ENCODE assay signal across 1 cellular context in the genomic region with DNA sequence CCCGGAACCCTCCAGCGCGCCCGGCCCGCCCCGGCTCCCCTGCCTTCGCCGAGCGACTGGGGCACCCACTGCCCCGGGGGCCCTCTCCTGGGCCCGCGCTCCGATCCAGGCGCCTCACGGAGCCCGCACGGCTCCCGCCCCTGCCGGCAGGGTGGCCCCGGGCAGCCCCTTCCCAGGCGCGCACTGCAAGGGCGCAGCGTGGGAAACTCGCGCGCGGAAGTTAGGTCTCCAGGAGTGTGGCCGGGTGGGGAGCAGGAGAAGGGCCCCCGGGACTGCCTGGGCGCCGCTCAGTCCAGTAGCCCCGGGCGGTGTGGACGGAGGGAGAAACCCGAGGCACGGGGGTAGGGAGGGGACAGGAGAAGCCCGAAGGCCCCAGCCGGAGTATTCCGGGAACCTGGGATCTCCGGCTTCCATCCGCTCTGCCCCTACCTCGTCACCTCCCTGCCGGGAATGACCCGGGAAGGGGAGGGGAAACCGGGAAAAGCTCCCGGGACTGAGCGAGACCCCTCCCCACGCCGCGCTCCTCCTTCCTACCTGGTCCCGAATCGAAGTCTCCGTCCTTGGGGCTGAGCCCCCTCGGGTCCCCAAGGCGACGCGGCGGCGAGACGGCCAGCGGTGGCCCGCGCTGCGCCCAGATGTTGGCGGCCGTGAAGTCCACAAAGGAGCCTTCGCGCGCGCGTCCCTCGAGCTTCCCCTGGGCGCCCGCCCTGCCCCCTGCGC.
A peak's percentile ranks its signal among the peaks of the same experiment; 100 is the strongest.
TF ChIP-seq lines count a peak whose summit lies in the region.

No MANE protein-coding gene starts in this region.

TF ChIP-seq in HepG2, 621 proteins besides CTCF, POLR2A, EP300 and RAD21 (continued from another document):
- TF ChIP-seq, protein P1, sequence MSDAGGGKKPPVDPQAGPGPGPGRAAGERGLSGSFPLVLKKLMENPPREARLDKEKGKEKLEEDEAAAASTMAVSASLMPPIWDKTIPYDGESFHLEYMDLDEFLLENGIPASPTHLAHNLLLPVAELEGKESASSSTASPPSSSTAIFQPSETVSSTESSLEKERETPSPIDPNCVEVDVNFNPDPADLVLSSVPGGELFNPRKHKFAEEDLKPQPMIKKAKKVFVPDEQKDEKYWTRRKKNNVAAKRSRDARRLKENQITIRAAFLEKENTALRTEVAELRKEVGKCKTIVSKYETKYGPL (CRISPR knock-in tag; IDR thresholded peaks at IDR 0.05), result no peak
- TF ChIP-seq, protein P2, sequence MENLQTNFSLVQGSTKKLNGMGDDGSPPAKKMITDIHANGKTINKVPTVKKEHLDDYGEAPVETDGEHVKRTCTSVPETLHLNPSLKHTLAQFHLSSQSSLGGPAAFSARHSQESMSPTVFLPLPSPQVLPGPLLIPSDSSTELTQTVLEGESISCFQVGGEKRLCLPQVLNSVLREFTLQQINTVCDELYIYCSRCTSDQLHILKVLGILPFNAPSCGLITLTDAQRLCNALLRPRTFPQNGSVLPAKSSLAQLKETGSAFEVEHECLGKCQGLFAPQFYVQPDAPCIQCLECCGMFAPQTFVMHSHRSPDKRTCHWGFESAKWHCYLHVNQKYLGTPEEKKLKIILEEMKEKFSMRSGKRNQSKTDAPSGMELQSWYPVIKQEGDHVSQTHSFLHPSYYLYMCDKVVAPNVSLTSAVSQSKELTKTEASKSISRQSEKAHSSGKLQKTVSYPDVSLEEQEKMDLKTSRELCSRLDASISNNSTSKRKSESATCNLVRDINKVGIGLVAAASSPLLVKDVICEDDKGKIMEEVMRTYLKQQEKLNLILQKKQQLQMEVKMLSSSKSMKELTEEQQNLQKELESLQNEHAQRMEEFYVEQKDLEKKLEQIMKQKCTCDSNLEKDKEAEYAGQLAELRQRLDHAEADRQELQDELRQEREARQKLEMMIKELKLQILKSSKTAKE (CRISPR knock-in tag; IDR thresholded peaks at IDR 0.05; ENCODE audit: borderline replicate concordance), result 0 out of 2 replicates have a peak, but pooled peaks have one; percentile 34
- TF ChIP-seq AGO2 (optimal IDR thresholded peaks at IDR 0.05; ENCODE audit: low read depth, low read length), result peak; percentile 31
- TF ChIP-seq RNF2 (conservative IDR thresholded peaks at IDR 0.05; ENCODE audit: low read depth), result 0 out of 2 replicates have a peak, but pooled peaks have one; percentile 61
- TF ChIP-seq PCBP1 (IDR thresholded peaks at IDR 0.05; ENCODE audit: borderline replicate concordance, low read depth, low read length), result 0 out of 2 replicates have a peak, but pooled peaks have one; percentile 77
- TF ChIP-seq ARNTL (CRISPR knock-in tag; IDR thresholded peaks at IDR 0.05), result no peak
- TF ChIP-seq, protein P3, sequence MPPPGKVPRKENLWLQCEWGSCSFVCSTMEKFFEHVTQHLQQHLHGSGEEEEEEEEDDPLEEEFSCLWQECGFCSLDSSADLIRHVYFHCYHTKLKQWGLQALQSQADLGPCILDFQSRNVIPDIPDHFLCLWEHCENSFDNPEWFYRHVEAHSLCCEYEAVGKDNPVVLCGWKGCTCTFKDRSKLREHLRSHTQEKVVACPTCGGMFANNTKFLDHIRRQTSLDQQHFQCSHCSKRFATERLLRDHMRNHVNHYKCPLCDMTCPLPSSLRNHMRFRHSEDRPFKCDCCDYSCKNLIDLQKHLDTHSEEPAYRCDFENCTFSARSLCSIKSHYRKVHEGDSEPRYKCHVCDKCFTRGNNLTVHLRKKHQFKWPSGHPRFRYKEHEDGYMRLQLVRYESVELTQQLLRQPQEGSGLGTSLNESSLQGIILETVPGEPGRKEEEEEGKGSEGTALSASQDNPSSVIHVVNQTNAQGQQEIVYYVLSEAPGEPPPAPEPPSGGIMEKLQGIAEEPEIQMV (CRISPR knock-in tag; IDR thresholded peaks at IDR 0.05; ENCODE audit: low read depth), result no peak
- TF ChIP-seq, protein P4, sequence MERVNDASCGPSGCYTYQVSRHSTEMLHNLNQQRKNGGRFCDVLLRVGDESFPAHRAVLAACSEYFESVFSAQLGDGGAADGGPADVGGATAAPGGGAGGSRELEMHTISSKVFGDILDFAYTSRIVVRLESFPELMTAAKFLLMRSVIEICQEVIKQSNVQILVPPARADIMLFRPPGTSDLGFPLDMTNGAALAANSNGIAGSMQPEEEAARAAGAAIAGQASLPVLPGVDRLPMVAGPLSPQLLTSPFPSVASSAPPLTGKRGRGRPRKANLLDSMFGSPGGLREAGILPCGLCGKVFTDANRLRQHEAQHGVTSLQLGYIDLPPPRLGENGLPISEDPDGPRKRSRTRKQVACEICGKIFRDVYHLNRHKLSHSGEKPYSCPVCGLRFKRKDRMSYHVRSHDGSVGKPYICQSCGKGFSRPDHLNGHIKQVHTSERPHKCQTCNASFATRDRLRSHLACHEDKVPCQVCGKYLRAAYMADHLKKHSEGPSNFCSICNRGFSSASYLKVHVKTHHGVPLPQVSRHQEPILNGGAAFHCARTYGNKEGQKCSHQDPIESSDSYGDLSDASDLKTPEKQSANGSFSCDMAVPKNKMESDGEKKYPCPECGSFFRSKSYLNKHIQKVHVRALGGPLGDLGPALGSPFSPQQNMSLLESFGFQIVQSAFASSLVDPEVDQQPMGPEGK (CRISPR knock-in tag; IDR thresholded peaks at IDR 0.05), result peak; percentile 19; the same call in 1 of the 2 replicates
- TF ChIP-seq ETV6 (CRISPR knock-in tag; conservative IDR thresholded peaks at IDR 0.05), result 0 out of 2 replicates have a peak, but pooled peaks have one; percentile 24
- TF ChIP-seq, protein P5, sequence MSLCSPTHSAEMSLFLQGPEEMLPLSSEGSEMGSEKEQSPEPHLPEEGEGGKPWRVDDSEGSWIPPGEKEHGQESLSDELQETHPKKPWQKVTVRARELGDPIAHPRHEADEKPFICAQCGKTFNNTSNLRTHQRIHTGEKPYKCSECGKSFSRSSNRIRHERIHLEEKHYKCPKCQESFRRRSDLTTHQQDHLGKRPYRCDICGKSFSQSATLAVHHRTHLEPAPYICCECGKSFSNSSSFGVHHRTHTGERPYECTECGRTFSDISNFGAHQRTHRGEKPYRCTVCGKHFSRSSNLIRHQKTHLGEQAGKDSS (CRISPR knock-in tag; IDR thresholded peaks at IDR 0.05; ENCODE audit: borderline replicate concordance, low read depth), result 0 out of 2 replicates have a peak, but pooled peaks have one; percentile 72
- no peak for TF ChIP-seq NFKB2 (CRISPR knock-in tag; IDR thresholded peaks at IDR 0.05; ENCODE audit: borderline replicate concordance)
- TF ChIP-seq, protein P6, sequence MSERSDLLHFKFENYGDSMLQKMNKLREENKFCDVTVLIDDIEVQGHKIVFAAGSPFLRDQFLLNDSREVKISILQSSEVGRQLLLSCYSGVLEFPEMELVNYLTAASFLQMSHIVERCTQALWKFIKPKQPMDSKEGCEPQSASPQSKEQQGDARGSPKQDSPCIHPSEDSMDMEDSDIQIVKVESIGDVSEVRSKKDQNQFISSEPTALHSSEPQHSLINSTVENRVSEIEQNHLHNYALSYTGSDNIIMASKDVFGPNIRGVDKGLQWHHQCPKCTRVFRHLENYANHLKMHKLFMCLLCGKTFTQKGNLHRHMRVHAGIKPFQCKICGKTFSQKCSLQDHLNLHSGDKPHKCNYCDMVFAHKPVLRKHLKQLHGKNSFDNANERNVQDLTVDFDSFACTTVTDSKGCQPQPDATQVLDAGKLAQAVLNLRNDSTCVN (CRISPR knock-in tag; IDR thresholded peaks at IDR 0.05; ENCODE audit: borderline replicate concordance), result peak; percentile 37; the same call in 1 of the 2 replicates
- TF ChIP-seq MTA1 (CRISPR knock-in tag; IDR thresholded peaks at IDR 0.05; ENCODE audit: borderline replicate concordance), result peak; percentile 53; the same call in 1 of the 2 replicates
- TF ChIP-seq GABPB1 (CRISPR knock-in tag; IDR thresholded peaks at IDR 0.05), result peak; percentile 25; the same call in 1 of the 2 replicates
- TF ChIP-seq ZNF563 (CRISPR knock-in tag; IDR thresholded peaks at IDR 0.05), result peak; percentile 46; the same call in 1 of the 2 replicates
- no peak for TF ChIP-seq ZZZ3 (CRISPR knock-in tag; IDR thresholded peaks at IDR 0.05; ENCODE audit: borderline replicate concordance)
- TF ChIP-seq, protein P7, sequence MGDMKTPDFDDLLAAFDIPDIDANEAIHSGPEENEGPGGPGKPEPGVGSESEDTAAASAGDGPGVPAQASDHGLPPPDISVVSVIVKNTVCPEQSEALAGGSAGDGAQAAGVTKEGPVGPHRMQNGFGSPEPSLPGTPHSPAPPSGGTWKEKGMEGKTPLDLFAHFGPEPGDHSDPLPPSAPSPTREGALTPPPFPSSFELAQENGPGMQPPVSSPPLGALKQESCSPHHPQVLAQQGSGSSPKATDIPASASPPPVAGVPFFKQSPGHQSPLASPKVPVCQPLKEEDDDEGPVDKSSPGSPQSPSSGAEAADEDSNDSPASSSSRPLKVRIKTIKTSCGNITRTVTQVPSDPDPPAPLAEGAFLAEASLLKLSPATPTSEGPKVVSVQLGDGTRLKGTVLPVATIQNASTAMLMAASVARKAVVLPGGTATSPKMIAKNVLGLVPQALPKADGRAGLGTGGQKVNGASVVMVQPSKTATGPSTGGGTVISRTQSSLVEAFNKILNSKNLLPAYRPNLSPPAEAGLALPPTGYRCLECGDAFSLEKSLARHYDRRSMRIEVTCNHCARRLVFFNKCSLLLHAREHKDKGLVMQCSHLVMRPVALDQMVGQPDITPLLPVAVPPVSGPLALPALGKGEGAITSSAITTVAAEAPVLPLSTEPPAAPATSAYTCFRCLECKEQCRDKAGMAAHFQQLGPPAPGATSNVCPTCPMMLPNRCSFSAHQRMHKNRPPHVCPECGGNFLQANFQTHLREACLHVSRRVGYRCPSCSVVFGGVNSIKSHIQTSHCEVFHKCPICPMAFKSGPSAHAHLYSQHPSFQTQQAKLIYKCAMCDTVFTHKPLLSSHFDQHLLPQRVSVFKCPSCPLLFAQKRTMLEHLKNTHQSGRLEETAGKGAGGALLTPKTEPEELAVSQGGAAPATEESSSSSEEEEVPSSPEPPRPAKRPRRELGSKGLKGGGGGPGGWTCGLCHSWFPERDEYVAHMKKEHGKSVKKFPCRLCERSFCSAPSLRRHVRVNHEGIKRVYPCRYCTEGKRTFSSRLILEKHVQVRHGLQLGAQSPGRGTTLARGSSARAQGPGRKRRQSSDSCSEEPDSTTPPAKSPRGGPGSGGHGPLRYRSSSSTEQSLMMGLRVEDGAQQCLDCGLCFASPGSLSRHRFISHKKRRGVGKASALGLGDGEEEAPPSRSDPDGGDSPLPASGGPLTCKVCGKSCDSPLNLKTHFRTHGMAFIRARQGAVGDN (CRISPR knock-in tag; IDR thresholded peaks at IDR 0.05), result peak; percentile 18
- TF ChIP-seq MYC (CRISPR knock-in tag; IDR thresholded peaks at IDR 0.05; ENCODE audit: borderline replicate concordance), result 0 out of 2 replicates have a peak, but pooled peaks have one; percentile 16
- peak; percentile 62; the same call in 1 of the 2 replicates for TF ChIP-seq EZH2 (conservative IDR thresholded peaks at IDR 0.05; ENCODE audit: low read depth, low read length)
- 0 out of 2 replicates have a peak, but pooled peaks have one; percentile 55 for TF ChIP-seq ZNF674 (CRISPR knock-in tag; IDR thresholded peaks at IDR 0.05; ENCODE audit: low read depth)
- peak in 1 of 2 experiments; percentile 7; a peak in 1 of 4 replicates for TF ChIP-seq KLF16 (CRISPR knock-in tag; IDR thresholded peaks at IDR 0.05)
- TF ChIP-seq XRCC5 (optimal IDR thresholded peaks at IDR 0.05; ENCODE audit: low read length), result peak; percentile 31
- peak; percentile 59 for TF ChIP-seq EED (CRISPR knock-in tag; IDR thresholded peaks at IDR 0.05)
- TF ChIP-seq, protein P8, sequence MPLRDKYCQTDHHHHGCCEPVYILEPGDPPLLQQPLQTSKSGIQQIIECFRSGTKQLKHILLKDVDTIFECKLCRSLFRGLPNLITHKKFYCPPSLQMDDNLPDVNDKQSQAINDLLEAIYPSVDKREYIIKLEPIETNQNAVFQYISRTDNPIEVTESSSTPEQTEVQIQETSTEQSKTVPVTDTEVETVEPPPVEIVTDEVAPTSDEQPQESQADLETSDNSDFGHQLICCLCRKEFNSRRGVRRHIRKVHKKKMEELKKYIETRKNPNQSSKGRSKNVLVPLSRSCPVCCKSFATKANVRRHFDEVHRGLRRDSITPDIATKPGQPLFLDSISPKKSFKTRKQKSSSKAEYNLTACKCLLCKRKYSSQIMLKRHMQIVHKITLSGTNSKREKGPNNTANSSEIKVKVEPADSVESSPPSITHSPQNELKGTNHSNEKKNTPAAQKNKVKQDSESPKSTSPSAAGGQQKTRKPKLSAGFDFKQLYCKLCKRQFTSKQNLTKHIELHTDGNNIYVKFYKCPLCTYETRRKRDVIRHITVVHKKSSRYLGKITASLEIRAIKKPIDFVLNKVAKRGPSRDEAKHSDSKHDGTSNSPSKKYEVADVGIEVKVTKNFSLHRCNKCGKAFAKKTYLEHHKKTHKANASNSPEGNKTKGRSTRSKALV (CRISPR knock-in tag; IDR thresholded peaks at IDR 0.05), result peak; percentile 92
- no peak for TF ChIP-seq SAP130 (CRISPR knock-in tag; IDR thresholded peaks at IDR 0.05; ENCODE audit: low read depth)
- 0 out of 2 replicates have a peak, but pooled peaks have one; percentile 15 for TF ChIP-seq ZBTB38 (CRISPR knock-in tag; IDR thresholded peaks at IDR 0.05)
